Comparison of ENCODE assay signal across 10 cellular contexts in genomic region chr20:57432480-57432873, GRCh38. TPM values are rescaled to one million over a fixed set of nuclear protein-coding genes. Genes with fewer than 3 reads are reported as not detected.
DNase-seq lines count a peak whose midpoint lies in the region; ATAC-seq and TF ChIP-seq lines count a peak whose summit lies in the region.
"Had no signal": no experiment of that assay in that cellular context is flagged by ENCODE, and none has a peak within 500 bp of the region (broad histone marks: within the 10 kb centered on the region; RNA-seq: fewer than 3 reads in every experiment).

No MANE protein-coding gene starts in this region.

- ATAC-seq in gastroesophageal sphincter (no peak), HG03439 (IDR thresholded peaks at IDR 0.05; ENCODE audit: unreplicated experiment) (no peak)
- ATAC-seq in stimulated activated naive CD8-positive, alpha-beta T cell treated with anti-CD3 and anti-CD28 coated beads, Interleukin-15, amount 100 ng/mL, for 72 hours: no peak

- H3K27ac Mint-ChIP-seq in activated naive CD4-positive, alpha-beta T cell treated with anti-CD3 and anti-CD28 coated beads, Interleukin-2, amount 10 ng/mL, durations not matched to agents 7 days and 5 days: peak overlapping the region; percentile 96
- peak overlapping the region; percentile 86 to 98 for H3K27ac Mint-ChIP-seq in stimulated activated naive CD8-positive, alpha-beta T cell treated with anti-CD3 and anti-CD28 coated beads, Interleukin-15, amount 100 ng/mL, for 72 hours

- peak overlapping the region; percentile 4; the same call in 1 of the 2 replicates for H3K27ac ChIP-seq in SJCRH30
- peak overlapping the region in 3 of 4 donors; percentile 59 to 67 (median 62) for H3K27ac ChIP-seq in gastroesophageal sphincter

- H3K9me3 Mint-ChIP-seq in activated naive CD4-positive, alpha-beta T cell treated with anti-CD3 and anti-CD28 coated beads, Interleukin-2, amount 10 ng/mL, durations not matched to agents 7 days and 5 days: peaks cover 2% of the 10 kb centered on the region
- no peaks in the 10 kb centered on the region for H3K9me3 Mint-ChIP-seq in stimulated activated naive CD8-positive, alpha-beta T cell treated with anti-CD3 and anti-CD28 coated beads, Interleukin-15, amount 100 ng/mL, for 72 hours

- TF ChIP-seq EP300 in gastroesophageal sphincter (IDR thresholded peaks at IDR 0.05): no peak

- no peak overlapping the region for H3K4me3 ChIP-seq in SJCRH30
- no peak overlapping the region for H3K4me3 ChIP-seq in gastroesophageal sphincter

- no peak for TF ChIP-seq POLR2A in gastroesophageal sphincter (IDR thresholded peaks at IDR 0.05)

- H3K4me3 Mint-ChIP-seq in activated naive CD4-positive, alpha-beta T cell treated with anti-CD3 and anti-CD28 coated beads, Interleukin-2, amount 10 ng/mL, durations not matched to agents 7 days and 5 days: peak overlapping the region; percentile 53
- peak overlapping the region; percentile 54 to 71 for H3K4me3 Mint-ChIP-seq in stimulated activated naive CD8-positive, alpha-beta T cell treated with anti-CD3 and anti-CD28 coated beads, Interleukin-15, amount 100 ng/mL, for 72 hours

- H3K27me3 Mint-ChIP-seq in activated naive CD4-positive, alpha-beta T cell treated with anti-CD3 and anti-CD28 coated beads, Interleukin-2, amount 10 ng/mL, durations not matched to agents 7 days and 5 days: peaks cover 11% of the 10 kb centered on the region
- H3K27me3 Mint-ChIP-seq in stimulated activated naive CD8-positive, alpha-beta T cell treated with anti-CD3 and anti-CD28 coated beads, Interleukin-15, amount 100 ng/mL, for 72 hours: no peaks in the 10 kb centered on the region

- no peaks in the 10 kb centered on the region for H3K36me3 ChIP-seq in SJCRH30
- no peaks in the 10 kb centered on the region for H3K36me3 ChIP-seq in gastroesophageal sphincter

- H3K9me3 ChIP-seq in SJCRH30 (replicated peaks) (no peaks in the 10 kb centered on the region), gastroesophageal sphincter (peaks cover 0 to 4% (median 0%) of the 10 kb centered on the region in 3 donors)

- H3K4me1 ChIP-seq in SJCRH30 (peaks cover 43% of the 10 kb centered on the region), gastroesophageal sphincter (peaks cover 0 to 54% (median 17%) of the 10 kb centered on the region in 3 donors)

- CTCF ChIA-PET in activated naive CD4-positive, alpha-beta T cell treated with anti-CD3 and anti-CD28 coated beads, Interleukin-2, amount 10 ng/mL, durations not matched to agents 7 days and 5 days (lab: Charles Lee): interaction anchor here (1.2 to 4.0 kb wide), 2 partner anchors 35 to 47 kb away, joined by 4 to 26 read pairs; no protein-coding TSS in a partner anchor

- no peaks in the 10 kb centered on the region for H3K27me3 ChIP-seq in SJCRH30
- H3K27me3 ChIP-seq in gastroesophageal sphincter: no peaks in the 10 kb centered on the region

- WGBS in gastroesophageal sphincter (ENCODE audit: low coverage in 1 of 2), 2 donors: 30% methylated on average over 2 of the region's 7 CpGs; no CpG with 5 or more reads in 1 of the 2 donors

- H3K36me3 Mint-ChIP-seq in activated naive CD4-positive, alpha-beta T cell treated with anti-CD3 and anti-CD28 coated beads, Interleukin-2, amount 10 ng/mL, durations not matched to agents 7 days and 5 days: peaks cover 10% of the 10 kb centered on the region

- TF ChIP-seq CTCF in gastroesophageal sphincter (IDR thresholded peaks at IDR 0.05): no peak

- H3K4me1 Mint-ChIP-seq in activated naive CD4-positive, alpha-beta T cell treated with anti-CD3 and anti-CD28 coated beads, Interleukin-2, amount 10 ng/mL, durations not matched to agents 7 days and 5 days: peaks cover 74% of the 10 kb centered on the region
- peaks cover 59% of the 10 kb centered on the region for H3K4me1 Mint-ChIP-seq in stimulated activated naive CD8-positive, alpha-beta T cell treated with anti-CD3 and anti-CD28 coated beads, Interleukin-15, amount 100 ng/mL, for 72 hours

- no peak for DNase-seq in activated naive CD4-positive, alpha-beta T cell treated with anti-CD3 and anti-CD28 coated beads, Interleukin-2, amount 10 ng/mL, durations not matched to agents 7 days and 5 days
- DNase-seq in activated naive CD4-positive, alpha-beta T cell (lab: John Stamatoyannopoulos, UW): no peak
- DNase-seq in SJCRH30: no peak
- DNase-seq in stimulated activated naive CD8-positive, alpha-beta T cell treated with anti-CD3 and anti-CD28 coated beads, Interleukin-15, amount 100 ng/mL, for 72 hours: no peak
- no peak for DNase-seq in ecto neural progenitor cell (ENCODE audit: low spot score)
- no peak for DNase-seq in putamen (ENCODE audit: low spot score)
- DNase-seq: NCI-H1048, NCI-H446 had no signal

RNA-seq across cellular contexts. Expression of gene RBM38, which starts 41.3 kb away (rescaled TPM):
- 181 and 190 TPM in 2 replicates for total RNA-seq in SJCRH30 (2014; rRNA removed; shearing (Covaris generic))
- total RNA-seq in gastroesophageal sphincter: 100 to 1,000 TPM in 2 of 4 donors, 10 to 100 TPM in 2; 50.9 to 190 (median 106) TPM
